Comparison of ENCODE assay signal across 8 cellular contexts in the genomic region with DNA sequence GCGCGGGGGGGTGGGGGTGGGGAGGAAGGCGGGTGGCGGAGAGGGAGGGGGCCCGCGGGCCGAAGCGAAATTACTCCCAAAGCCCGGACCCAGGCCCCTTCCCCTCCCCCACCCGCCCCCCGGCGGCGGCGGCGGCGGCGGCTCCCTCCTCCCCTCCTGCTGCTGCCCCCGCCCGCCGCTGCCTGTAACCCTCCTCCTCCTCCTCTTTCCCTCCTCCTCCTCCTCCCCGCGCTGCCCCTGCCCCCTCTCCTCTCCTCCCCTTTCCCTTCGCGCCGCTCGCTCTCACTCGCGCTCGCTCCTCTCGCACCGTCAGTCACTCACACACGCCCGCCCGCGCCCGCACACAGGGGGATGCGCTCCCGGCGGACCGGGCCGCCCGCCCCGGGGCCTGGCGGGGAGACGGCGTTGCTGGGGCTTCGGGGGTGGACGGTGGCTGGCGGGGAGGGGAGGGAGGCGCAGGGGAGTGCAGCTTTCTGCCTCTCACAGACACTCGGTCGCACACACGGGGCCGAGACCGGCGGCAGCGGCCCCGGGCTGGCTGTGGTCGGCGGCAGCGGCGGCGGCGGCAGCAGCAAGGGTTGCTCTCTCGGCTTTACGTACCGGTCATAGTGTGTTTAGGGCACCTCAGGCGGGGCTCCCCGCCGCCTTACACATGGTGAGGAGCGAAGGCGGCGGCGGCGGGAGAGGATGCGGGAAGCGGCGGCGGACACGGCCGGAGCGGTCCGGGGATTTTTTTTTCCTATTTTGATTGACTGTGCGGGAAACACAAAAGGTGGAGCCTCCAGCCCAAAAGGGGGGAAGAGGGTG. TPM values are rescaled to one million over a fixed set of nuclear protein-coding genes. Genes with fewer than 3 reads are reported as not detected.
DNase-seq lines count a peak whose midpoint lies in the region; TF ChIP-seq lines count a peak whose summit lies in the region.

No MANE protein-coding gene starts in this region.

- peaks cover 55% of the 10 kb centered on the region for H3K79me2 ChIP-seq in OCI-LY3 (ENCODE audit: low read length)

- H2AFZ ChIP-seq in OCI-LY3 (ENCODE audit: low read depth, low read length) = no peak overlapping the region

- H3K4me3 ChIP-seq in OCI-LY3 (ENCODE audit: low read length) (peak overlapping the region; percentile 91), epithelial cell of proximal tubule (ENCODE audit: low read depth, low read length) (peak overlapping the region; percentile 79), mucosa of rectum (ENCODE audit: low read length in 2 of 2) (peak overlapping the region; percentile 83 to 93)

- no peaks in the 10 kb centered on the region for H3K9me3 ChIP-seq in OCI-LY3 (ENCODE audit: insufficient read depth, low read length)
- H3K9me3 ChIP-seq in mucosa of rectum (ENCODE audit: control insufficient read depth in 2 of 2, low read length in 2 of 2) = no peaks in the 10 kb centered on the region

- H4K20me1 ChIP-seq in OCI-LY3 (ENCODE audit: insufficient read depth, low read length) = peaks cover 27% of the 10 kb centered on the region

- H3K9ac ChIP-seq in OCI-LY3 (ENCODE audit: low read length) (peak overlapping the region; percentile 99), mucosa of rectum (ENCODE audit: low read depth in 1 of 2, low read length in 2 of 2) (peak overlapping the region; percentile 80 to 99)

- peaks cover 28% of the 10 kb centered on the region for H3K36me3 ChIP-seq in OCI-LY3 (replicated peaks; ENCODE audit: low read depth, low read length)
- no peaks in the 10 kb centered on the region for H3K36me3 ChIP-seq in mucosa of rectum (ENCODE audit: control insufficient read depth in 2 of 2, insufficient read depth in 2 of 2, low read length in 2 of 2)

- peak overlapping the region; percentile 91 for H3K27ac ChIP-seq in OCI-LY3 (ENCODE audit: low read length)
- peak overlapping the region; percentile 100 for H3K27ac ChIP-seq in mucosa of rectum (ENCODE audit: low read depth in 2 of 2, low read length in 2 of 2)

- TF ChIP-seq POLR2A in GM19193 (IDR thresholded peaks at IDR 0.05; ENCODE audit: extremely low read depth, insufficient read depth, insufficient read length) = peak; percentile 85

- peak; percentile 94 for DNase-seq in Ammon's horn (ENCODE audit: low spot score)
- DNase-seq in HPDE6-E6E7 (ENCODE audit: extremely low spot score) = peak; percentile 32
- peak; percentile 84 for DNase-seq in activated T-cell treated with anti-CD3 and anti-CD28 coated beads, Interleukin-2, amount 50 U/mL, for 1 hour
- no peak for DNase-seq in epithelial cell of proximal tubule (ENCODE audit: low read depth)
- DNase-seq in stimulated activated CD8-positive, alpha-beta memory T cell treated with anti-CD3 and anti-CD28 coated beads, Interleukin-7, amount 100 ng/mL, for 1 hour (ENCODE audit: low read depth in 2 of 2) = peak; percentile 64 to 69

- H3K27me3 ChIP-seq in OCI-LY3 (ENCODE audit: low read depth, low read length) (no peaks in the 10 kb centered on the region), mucosa of rectum (ENCODE audit: control insufficient read depth in 2 of 2, insufficient read depth in 2 of 2, low read length in 2 of 2) (no peaks in the 10 kb centered on the region)

- peaks cover 26% of the 10 kb centered on the region for H3K4me1 ChIP-seq in OCI-LY3 (ENCODE audit: low read length)
- peaks cover 18 to 23% of the 10 kb centered on the region in 2 donors for H3K4me1 ChIP-seq in mucosa of rectum (ENCODE audit: control insufficient read depth in 2 of 2, insufficient read depth in 2 of 2, low read length in 2 of 2)

- no peak for TF ChIP-seq CTCF in OCI-LY3 (IDR thresholded peaks at IDR 0.05; ENCODE audit: low read depth, low read length)
- TF ChIP-seq CTCF in epithelial cell of proximal tubule (conservative IDR thresholded peaks at IDR 0.05; ENCODE audit: low read depth, low read length) = no peak

- H3K4me2 ChIP-seq in OCI-LY3 (ENCODE audit: low read length) = peak overlapping the region; percentile 50

RNA-seq across cellular contexts. Expression of a gene that starts 0.4 kb away (rescaled TPM):
- total RNA-seq in epithelial cell of proximal tubule = 41.2 and 68.1 TPM in 2 replicates
